Comparison of ENCODE assay signal across 9 cellular contexts in genomic region chr15:51917493-51917892, GRCh38. TPM values are rescaled to one million over a fixed set of nuclear protein-coding genes. Genes with fewer than 3 reads are reported as not detected.
DNase-seq lines count a peak whose midpoint lies in the region; ATAC-seq, FAIRE-seq and TF ChIP-seq lines count a peak whose summit lies in the region.
"Had no signal": no experiment of that assay in that cellular context is flagged by ENCODE, and none has a peak within 500 bp of the region (broad histone marks: within the 10 kb centered on the region; RNA-seq: fewer than 3 reads in every experiment).

No MANE protein-coding gene starts in this region.

- TF ChIP-seq CTCF in astrocyte of the spinal cord (IDR thresholded peaks at IDR 0.05; ENCODE audit: low read depth, low read length) (peak; percentile 57), neural crest cell (conservative IDR thresholded peaks at IDR 0.05) (peak; percentile 45), natural killer cell (IDR thresholded peaks at IDR 0.05) (no peak)

- H3K9me3 Mint-ChIP-seq in neural crest cell, result no peaks in the 10 kb centered on the region
- no peaks in the 10 kb centered on the region for H3K9me3 Mint-ChIP-seq in natural killer cell

- in situ Hi-C loops in astrocyte of the spinal cord (cut with HindIII; ENCODE audit: low sequenced_read_pairs), result no loop called here

- H3K27me3 Mint-ChIP-seq in neural crest cell (ENCODE audit: low read depth) (no peaks in the 10 kb centered on the region), natural killer cell (ENCODE audit: low read depth in 2 of 2) (no peaks in the 10 kb centered on the region)

- H3K27ac Mint-ChIP-seq in neural crest cell (ENCODE audit: unreplicated experiment), result no peak overlapping the region
- H3K27ac Mint-ChIP-seq in natural killer cell, result no peak overlapping the region

- DNase-seq in SIG-M5 treated with dmso at 0.1 percent for 504 hours (lab: John Stamatoyannopoulos, UW; ENCODE audit: unreplicated experiment) (peak; percentile 57), SIG-M5 (lab: John Stamatoyannopoulos, UW) (no peak), M059J (ENCODE audit: low read depth) (peak; percentile 61), astrocyte of the spinal cord (ENCODE audit: low read depth, low spot score) (peak; percentile 29), neural crest cell (ENCODE audit: low read depth, low spot score) (no peak), natural killer cell (no peak), GM19239 (ENCODE audit: insufficient read length, low spot score) (no peak)

- FAIRE-seq in GM19239 (lab: Jason Lieb, UNC), result no peak
- FAIRE-seq: G401.6 had no signal

- H3K36me3 Mint-ChIP-seq in neural crest cell (ENCODE audit: low read depth), result peaks cover 4% of the 10 kb centered on the region
- H3K36me3 Mint-ChIP-seq in natural killer cell, result peaks cover 6% of the 10 kb centered on the region

- ATAC-seq in GM18868 (IDR thresholded peaks at IDR 0.05; ENCODE audit: unreplicated experiment) (no peak), natural killer cell (no peak)

- intact Hi-C loops in natural killer cell (cut with micrococcal nuclease), result no loop called here

- no peak overlapping the region for H3K4me3 Mint-ChIP-seq in neural crest cell
- no peak overlapping the region for H3K4me3 Mint-ChIP-seq in natural killer cell

- H3K4me1 Mint-ChIP-seq in neural crest cell (no peaks in the 10 kb centered on the region), natural killer cell (no peaks in the 10 kb centered on the region)

- no peak overlapping the region for H3K4me3 ChIP-seq in astrocyte of the spinal cord (ENCODE audit: low read depth, low read length)

RNA-seq across cellular contexts. Expression of gene LEO1, which starts 54.1 kb away (rescaled TPM):
- 24.2 and 33.4 TPM in 2 replicates for total RNA-seq in M059J (2014; rRNA removed; shearing (Covaris generic))
- total RNA-seq in neural crest cell (32.7 and 34.1 TPM in 2 replicates), natural killer cell (10 to 100 TPM; 13.2 to 19.5 (median 16.0) TPM)

Comparison
In these comparisons a context has a peak if more than half of its experiments do, and no peak if none do; other contexts are left out.
1. DNase-seq: peak in SIG-M5 treated with dmso at 0.1 percent for 504 hours (single experiment), M059J (single experiment) and astrocyte of the spinal cord (single experiment); none in SIG-M5 (single experiment), neural crest cell (single experiment), natural killer cell (single experiment) and GM19239 (single experiment).